In the genomic region with DNA sequence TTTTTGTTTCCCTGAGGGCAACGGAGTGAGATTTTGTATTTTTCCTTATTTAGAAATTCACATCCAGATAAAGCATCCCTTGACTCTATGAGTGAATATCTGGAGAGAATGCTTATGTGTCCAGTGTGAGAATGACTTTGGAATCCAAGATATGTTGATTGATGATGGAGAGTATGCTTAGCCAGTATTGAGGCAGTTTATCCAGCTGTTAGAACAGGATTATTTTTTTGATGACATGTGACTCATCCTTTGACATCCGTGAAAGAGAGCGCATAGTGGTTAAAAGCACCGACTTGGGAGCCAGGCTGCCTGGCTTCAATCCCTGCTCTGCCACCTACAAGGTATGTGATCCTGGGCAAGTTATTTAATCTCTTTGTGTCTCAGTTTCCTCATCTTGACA, we compare ENCODE assay signal across 21 cellular contexts.
"Had no signal": no experiment of that assay in that cellular context is flagged by ENCODE, and none has a peak within 500 bp of the region (broad histone marks: within the 10 kb centered on the region; RNA-seq: fewer than 3 reads in every experiment).

No MANE protein-coding gene starts in this region.

- H3K9me3 Mint-ChIP-seq: activated naive CD4-positive, alpha-beta T cell treated with anti-CD3 and anti-CD28 coated beads, Interleukin-2, amount 10 ng/mL, durations not matched to agents 7 days and 5 days; activated T-cell treated with anti-CD3 and anti-CD28 coated beads, Interleukin-2, amount 50 U/mL, for 4 hours; effector memory CD8-positive, alpha-beta T cell; mesothelial cell of epicardium; T-helper 1 cell treated with Interleukin-12 subunit alpha and Interleukin-12 subunit beta and Interleukin-4 antibody, amounts not matched to agents 30 μg/mL and 1 μg/mL, for 36 hours had no signal

- DNase-seq: activated CD4-positive, alpha-beta T cell treated with anti-CD3 and anti-CD28 coated beads, Interleukin-2, amount 50 U/mL, for 1 hour; activated CD8-positive, alpha-beta memory T cell treated with anti-CD3 and anti-CD28 coated beads, Interleukin-2, amount 50 U/mL, for 4 hours; activated effector memory CD4-positive, alpha-beta T cell treated with Interleukin-2 at 50 U/mL for 16 hours; activated naive CD4-positive, alpha-beta T cell treated with anti-CD3 and anti-CD28 coated beads, Interleukin-2, amount 10 ng/mL, durations not matched to agents 7 days and 5 days; activated T-cell treated with anti-CD3 and anti-CD28 coated beads, Interleukin-2, amount 50 U/mL, for 4 hours; dermis blood vessel endothelial cell; effector memory CD8-positive, alpha-beta T cell; head of caudate nucleus; left lung; occipital lobe; posterior cingulate gyrus; stimulated activated CD4-positive, alpha-beta T cell treated with anti-CD3 and anti-CD28 coated beads, Interleukin-12 subunit alpha, Interleukin-12 subunit beta, amount 100 ng/mL, for 4 hours; stimulated activated CD4-positive, alpha-beta T cell treated with anti-CD3 and anti-CD28 coated beads, Interleukin-1b, Interleukin-23, amount 100 ng/mL, for 48 hours; stimulated activated CD8-positive, alpha-beta memory T cell treated with anti-CD3 and anti-CD28 coated beads, Interleukin-4, amount 100 ng/mL, for 48 hours; stimulated activated naive CD4-positive, alpha-beta T cell had no signal

- H3K4me3 Mint-ChIP-seq: activated naive CD4-positive, alpha-beta T cell treated with anti-CD3 and anti-CD28 coated beads, Interleukin-2, amount 10 ng/mL, durations not matched to agents 7 days and 5 days; activated T-cell treated with anti-CD3 and anti-CD28 coated beads, Interleukin-2, amount 50 U/mL, for 4 hours; effector memory CD8-positive, alpha-beta T cell; mesothelial cell of epicardium; T-helper 1 cell treated with Interleukin-12 subunit alpha and Interleukin-12 subunit beta and Interleukin-4 antibody, amounts not matched to agents 30 μg/mL and 1 μg/mL, for 36 hours had no signal

- H3K27ac ChIP-seq: ascending aorta, cardiac muscle cell, left lung had no signal

- H3K36me3 ChIP-seq: ascending aorta, cardiac muscle cell, left lung had no signal

- H3K4me1 Mint-ChIP-seq: activated naive CD4-positive, alpha-beta T cell treated with anti-CD3 and anti-CD28 coated beads, Interleukin-2, amount 10 ng/mL, durations not matched to agents 7 days and 5 days had no signal

- ATAC-seq: activated CD4-positive, CD25-positive, alpha-beta regulatory T cell treated with anti-CD3 and anti-CD28 coated beads, Interleukin-2, amount 50 U/mL, for 24 hours; activated T-cell treated with anti-CD3 and anti-CD28 coated beads, Interleukin-2, amount 50 U/mL, for 4 hours; effector memory CD8-positive, alpha-beta T cell; left lung had no signal

- H3K9me3 ChIP-seq: ascending aorta, left lung had no signal

- H3K4me1 ChIP-seq: ascending aorta had no signal

- H3K4me3 ChIP-seq: ascending aorta, cardiac muscle cell, left lung had no signal

- H3K27me3 Mint-ChIP-seq: activated naive CD4-positive, alpha-beta T cell treated with anti-CD3 and anti-CD28 coated beads, Interleukin-2, amount 10 ng/mL, durations not matched to agents 7 days and 5 days had no signal

- H3K27me3 ChIP-seq: ascending aorta, cardiac muscle cell had no signal

- H3K27ac Mint-ChIP-seq: activated naive CD4-positive, alpha-beta T cell treated with anti-CD3 and anti-CD28 coated beads, Interleukin-2, amount 10 ng/mL, durations not matched to agents 7 days and 5 days; effector memory CD8-positive, alpha-beta T cell; mesothelial cell of epicardium; T-helper 1 cell treated with Interleukin-12 subunit alpha and Interleukin-12 subunit beta and Interleukin-4 antibody, amounts not matched to agents 30 μg/mL and 1 μg/mL, for 36 hours had no signal

- FAIRE-seq: frontal cortex had no signal

- H3K36me3 Mint-ChIP-seq: activated naive CD4-positive, alpha-beta T cell treated with anti-CD3 and anti-CD28 coated beads, Interleukin-2, amount 10 ng/mL, durations not matched to agents 7 days and 5 days; mesothelial cell of epicardium had no signal
